In the genomic region with DNA sequence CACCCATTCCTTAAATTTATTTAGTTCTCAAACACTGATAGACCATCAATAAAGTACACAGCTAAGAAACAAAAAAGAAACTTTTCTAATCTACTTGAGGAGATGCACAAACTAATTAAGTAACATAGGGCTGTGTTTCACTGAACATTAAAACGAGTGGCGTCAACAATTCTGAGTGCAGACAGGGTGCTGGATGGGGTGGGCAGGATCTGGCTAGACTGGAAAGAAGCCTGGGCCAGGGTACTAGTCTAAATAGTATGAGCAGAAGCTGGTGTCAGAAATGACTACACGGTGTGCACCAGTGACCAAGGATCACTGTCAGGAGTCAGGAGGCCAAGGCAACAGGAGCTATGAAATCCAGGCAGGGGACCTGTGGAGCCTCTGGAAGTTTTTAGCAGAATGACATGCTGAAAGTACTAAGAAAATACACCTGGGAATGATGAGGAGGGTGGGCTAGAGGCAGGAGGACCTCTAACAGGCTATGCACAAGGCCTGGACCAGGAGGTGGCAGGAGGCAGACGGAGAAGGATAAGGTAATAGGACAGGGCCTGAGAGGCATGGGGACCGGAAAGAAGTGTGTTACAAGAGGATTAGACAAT, we compare ENCODE assay signal across 12 cellular contexts.
"Had no signal": no experiment of that assay in that cellular context is flagged by ENCODE, and none has a peak within 500 bp of the region (broad histone marks: within the 10 kb centered on the region; RNA-seq: fewer than 3 reads in every experiment).

No MANE protein-coding gene starts in this region.

- H3K27ac ChIP-seq: brain microvascular endothelial cell, neural progenitor cell, pancreas, SJCRH30, stomach had no signal

- H3K9me3 Mint-ChIP-seq: neural progenitor cell had no signal

- H3K4me1 ChIP-seq: neural progenitor cell, SJCRH30 had no signal

- H3K27ac Mint-ChIP-seq: neural progenitor cell had no signal

- H3K4me3 Mint-ChIP-seq: neural progenitor cell had no signal

- H3K4me3 ChIP-seq: neural progenitor cell, pancreas, SJCRH30, stomach had no signal

- ATAC-seq: pancreas had no signal

- DNase-seq: activated CD4-positive, alpha-beta T cell treated with anti-CD3 and anti-CD28 coated beads, Interleukin-2, amount 50 U/mL, for 1 hour; activated gamma-delta T cell; amygdala; brain microvascular endothelial cell; hypothalamus; kidney glomerular epithelial cell; pancreas; SJCRH30; stimulated activated CD4-positive, alpha-beta T cell treated with anti-CD3 and anti-CD28 coated beads, Interleukin-4, amount 100 ng/mL, for 24 hours; stomach; SW 1271 had no signal

- H3K9me3 ChIP-seq: pancreas, SJCRH30, stomach had no signal
